ENCODE assay signal across 24 cellular contexts in the genomic region with DNA sequence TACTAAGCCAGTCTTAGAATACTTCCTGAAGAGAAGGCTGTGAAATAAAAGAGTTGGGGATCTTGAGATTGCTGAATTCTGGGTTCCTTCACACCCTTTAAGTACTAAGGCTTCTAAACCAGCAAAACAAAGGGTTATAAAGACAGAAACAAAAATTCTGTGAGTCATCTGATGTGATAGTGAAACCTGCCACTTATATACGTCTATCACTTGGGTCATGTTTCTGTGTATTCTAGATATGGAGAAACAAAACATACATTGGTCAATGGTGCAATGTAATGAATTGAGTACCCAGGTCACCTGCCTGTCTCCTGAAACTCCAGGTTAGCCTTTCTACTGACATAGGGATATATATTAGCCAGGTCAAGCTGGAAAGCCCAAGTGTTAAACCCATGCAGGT.
"Had no signal": no experiment of that assay in that cellular context is flagged by ENCODE, and none has a peak within 500 bp of the region (broad histone marks: within the 10 kb centered on the region; RNA-seq: fewer than 3 reads in every experiment).

No MANE protein-coding gene starts in this region.

- H3K36me3 ChIP-seq: esophagus squamous epithelium, gastroesophageal sphincter, left ventricle myocardium inferior, lower lobe of right lung, right lobe of liver, suprapubic skin, thyroid gland had no signal

- H3K27me3 Mint-ChIP-seq: natural killer cell treated with Interleukin-12 subunit alpha and Interleukin-12 subunit beta and Interleukin-15 and Interleukin-18, amount 100 ng/mL, for 72 hours; type B pancreatic cell had no signal

- H3K36me3 Mint-ChIP-seq: immature natural killer cell; natural killer cell treated with Interleukin-12 subunit alpha and Interleukin-12 subunit beta and Interleukin-15 and Interleukin-18, amount 100 ng/mL, for 72 hours; stimulated activated effector memory CD8-positive, alpha-beta T cell treated with anti-CD3 and anti-CD28 coated beads, Interleukin-12 subunit alpha, Interleukin-12 subunit beta, amount 100 ng/mL, for 72 hours; type B pancreatic cell had no signal

- H3K9me3 ChIP-seq: esophagus squamous epithelium, lower lobe of right lung, psoas muscle, right lobe of liver, suprapubic skin, thyroid gland had no signal

- H3K9me3 Mint-ChIP-seq: type B pancreatic cell had no signal

- FAIRE-seq: keratinocyte, urothelium cell line had no signal

- H3K4me1 Mint-ChIP-seq: immature natural killer cell; stimulated activated effector memory CD8-positive, alpha-beta T cell treated with anti-CD3 and anti-CD28 coated beads, Interleukin-12 subunit alpha, Interleukin-12 subunit beta, amount 100 ng/mL, for 72 hours had no signal

- DNase-seq: dermis blood vessel endothelial cell; esophagus squamous epithelium; foreskin fibroblast; glutamatergic neuron; immature natural killer cell; left cardiac atrium; left ventricle myocardium inferior; lower lobe of right lung; mesenchymal stem cell; midbrain; psoas muscle; retina; right lobe of liver; stimulated activated CD4-positive, alpha-beta T cell treated with anti-CD3 and anti-CD28 coated beads, Interleukin-4, amount 100 ng/mL, for 1 hour; stimulated activated CD8-positive, alpha-beta memory T cell treated with anti-CD3 and anti-CD28 coated beads, Interleukin-4, amount 100 ng/mL, for 48 hours; stimulated activated naive CD8-positive, alpha-beta T cell treated with anti-CD3 and anti-CD28 coated beads, Interleukin-15, Interleukin-2, amounts not matched to agents 100 U/mL and 50 U/mL, for 24 hours; thyroid gland had no signal

- H3K27ac Mint-ChIP-seq: immature natural killer cell; natural killer cell treated with Interleukin-12 subunit alpha and Interleukin-12 subunit beta and Interleukin-15 and Interleukin-18, amount 100 ng/mL, for 72 hours; stimulated activated effector memory CD8-positive, alpha-beta T cell treated with anti-CD3 and anti-CD28 coated beads, Interleukin-12 subunit alpha, Interleukin-12 subunit beta, amount 100 ng/mL, for 72 hours; type B pancreatic cell had no signal

- H3K27ac ChIP-seq: esophagus squamous epithelium, gastroesophageal sphincter, left ventricle myocardium inferior, lower lobe of right lung, psoas muscle, right lobe of liver, suprapubic skin, thyroid gland had no signal

- H3K4me1 ChIP-seq: gastroesophageal sphincter, left ventricle myocardium inferior, lower lobe of right lung, psoas muscle, right lobe of liver, thyroid gland had no signal

- H3K4me3 ChIP-seq: esophagus squamous epithelium, gastroesophageal sphincter, left ventricle myocardium inferior, lower lobe of right lung, psoas muscle, right lobe of liver, suprapubic skin, thyroid gland had no signal

- H3K4me3 Mint-ChIP-seq: immature natural killer cell; natural killer cell treated with Interleukin-12 subunit alpha and Interleukin-12 subunit beta and Interleukin-15 and Interleukin-18, amount 100 ng/mL, for 72 hours; stimulated activated effector memory CD8-positive, alpha-beta T cell treated with anti-CD3 and anti-CD28 coated beads, Interleukin-12 subunit alpha, Interleukin-12 subunit beta, amount 100 ng/mL, for 72 hours; type B pancreatic cell had no signal

- H3K27me3 ChIP-seq: esophagus squamous epithelium, gastroesophageal sphincter, right lobe of liver, suprapubic skin, thyroid gland had no signal
